ENCODE assay signal across 8 cellular contexts in the genomic region with DNA sequence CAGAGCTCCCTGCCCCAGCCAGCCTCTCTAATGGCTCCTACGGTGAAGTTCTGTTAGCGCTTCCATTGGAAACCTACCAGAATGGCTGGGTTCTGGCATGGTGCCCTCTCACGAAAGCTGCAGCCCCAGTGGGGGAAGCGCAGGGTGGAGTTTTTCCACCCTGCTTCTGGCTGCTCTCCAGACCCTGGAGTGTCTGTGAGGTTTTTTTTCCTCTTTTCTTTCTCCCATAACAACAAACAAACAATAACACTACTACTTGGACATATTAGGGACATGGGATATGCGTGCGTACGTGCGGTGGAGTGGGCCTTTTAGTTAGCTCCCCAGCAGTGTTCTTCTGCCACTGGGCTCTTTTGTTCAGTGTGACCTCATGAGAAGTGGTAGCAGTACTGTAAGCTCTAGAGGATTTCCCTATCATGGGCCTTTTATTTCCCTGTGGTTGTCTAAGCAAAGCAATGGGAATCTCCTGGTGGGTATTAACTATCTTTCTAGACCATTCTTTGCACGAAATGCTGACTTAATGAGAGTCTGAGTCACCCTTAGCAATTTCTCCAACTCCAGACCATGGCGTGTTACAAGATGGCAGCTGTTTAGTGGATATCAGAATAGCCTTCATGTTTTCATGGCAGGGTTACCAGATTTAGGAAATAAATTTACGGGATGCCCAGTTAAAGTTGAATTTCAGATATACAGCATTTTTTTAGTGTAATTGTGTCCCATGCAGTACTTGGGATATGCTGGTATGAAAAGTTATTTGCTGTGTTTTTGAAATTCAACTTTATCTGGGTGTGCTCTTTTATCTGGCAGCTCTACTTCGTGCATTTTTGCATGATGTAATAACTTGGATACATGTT.
DNase-seq lines count a peak whose midpoint lies in the region; ATAC-seq and TF ChIP-seq lines count a peak whose summit lies in the region.

No MANE protein-coding gene starts in this region.

- DNase-seq in CD14-positive monocyte (ENCODE audit: low spot score) (no peak), NCI-H510A treated with DMSO at 0.1 percent for 48 hours (lab: John Stamatoyannopoulos, UW) (peak; percentile 83), epithelial cell of esophagus (ENCODE audit: low read depth) (peak; percentile 62), glutamatergic neuron (no peak)
- DNase-seq in activated T-cell treated with anti-CD3 and anti-CD28 coated beads, Interleukin-2, amount 50 U/mL, for 24 hours, result no peak

- H3K27me3 Mint-ChIP-seq in CD14-positive monocyte (ENCODE audit: low read depth in 3 of 3) (no peaks in the 10 kb centered on the region), nephron (ENCODE audit: low read depth) (no peaks in the 10 kb centered on the region), glutamatergic neuron (ENCODE audit: unreplicated experiment) (no peaks in the 10 kb centered on the region)
- no peaks in the 10 kb centered on the region for H3K27me3 Mint-ChIP-seq in activated T-cell treated with anti-CD3 and anti-CD28 coated beads, Interleukin-2, amount 50 U/mL, for 24 hours

- H3K9me3 Mint-ChIP-seq in CD14-positive monocyte, result peaks cover 0 to 4% (median 0%) of the 10 kb centered on the region in 7 donors
- H3K9me3 Mint-ChIP-seq in nephron, result no peaks in the 10 kb centered on the region
- H3K9me3 Mint-ChIP-seq in activated T-cell treated with anti-CD3 and anti-CD28 coated beads, Interleukin-2, amount 50 U/mL, for 24 hours, result peaks cover 23% of the 10 kb centered on the region
- no peaks in the 10 kb centered on the region for H3K9me3 Mint-ChIP-seq in glutamatergic neuron (ENCODE audit: unreplicated experiment)

- H3K4me3 Mint-ChIP-seq in CD14-positive monocyte, result peak overlapping the region in 1 of 2 donors; percentile 20
- peak overlapping the region in 1 of 3 experiments; percentile 42 for H3K4me3 Mint-ChIP-seq in nephron
- no peak overlapping the region for H3K4me3 Mint-ChIP-seq in activated T-cell treated with anti-CD3 and anti-CD28 coated beads, Interleukin-2, amount 50 U/mL, for 24 hours
- no peak overlapping the region for H3K4me3 Mint-ChIP-seq in glutamatergic neuron (ENCODE audit: unreplicated experiment)

- peaks cover 38% of the 10 kb centered on the region for H3K4me1 Mint-ChIP-seq in CD14-positive monocyte
- peaks cover 63% of the 10 kb centered on the region for H3K4me1 Mint-ChIP-seq in nephron
- no peaks in the 10 kb centered on the region for H3K4me1 Mint-ChIP-seq in activated T-cell treated with anti-CD3 and anti-CD28 coated beads, Interleukin-2, amount 50 U/mL, for 24 hours (ENCODE audit: low read depth)
- peaks cover 10% of the 10 kb centered on the region for H3K4me1 Mint-ChIP-seq in glutamatergic neuron (ENCODE audit: low read depth, unreplicated experiment)

- no peak overlapping the region for H3K4me3 ChIP-seq in epithelial cell of esophagus (ENCODE audit: low read length)

- peak overlapping the region; percentile 61 to 89 (median 78) for H3K27ac Mint-ChIP-seq in CD14-positive monocyte
- H3K27ac Mint-ChIP-seq in nephron, result peak overlapping the region; percentile 56 to 98 (median 97)
- no peak overlapping the region for H3K27ac Mint-ChIP-seq in activated T-cell treated with anti-CD3 and anti-CD28 coated beads, Interleukin-2, amount 50 U/mL, for 24 hours
- no peak overlapping the region for H3K27ac Mint-ChIP-seq in glutamatergic neuron (ENCODE audit: unreplicated experiment)

- TF ChIP-seq CTCF in CD14-positive monocyte (IDR thresholded peaks at IDR 0.05) (no peak), epithelial cell of esophagus (IDR thresholded peaks at IDR 0.05; ENCODE audit: insufficient read depth, low read depth, low read length, missing control alignments) (no peak), nephron (IDR thresholded peaks at IDR 0.05; ENCODE audit: unreplicated experiment in 3 of 3) (no peak), glutamatergic neuron (IDR thresholded peaks at IDR 0.05; ENCODE audit: partially characterized antibody, unreplicated experiment) (no peak)

- H3K36me3 Mint-ChIP-seq in CD14-positive monocyte (peaks cover 13 to 25% of the 10 kb centered on the region in 2 donors), nephron (ENCODE audit: low read depth) (peaks cover 19% of the 10 kb centered on the region), glutamatergic neuron (ENCODE audit: unreplicated experiment) (no peaks in the 10 kb centered on the region)
- peaks cover 44% of the 10 kb centered on the region for H3K36me3 Mint-ChIP-seq in activated T-cell treated with anti-CD3 and anti-CD28 coated beads, Interleukin-2, amount 50 U/mL, for 24 hours (ENCODE audit: low read depth)

- ATAC-seq in HG03565 (IDR thresholded peaks at IDR 0.05; ENCODE audit: unreplicated experiment) (no peak), HG03280 (IDR thresholded peaks at IDR 0.05; ENCODE audit: unreplicated experiment) (no peak)

- intact Hi-C loops in CD14-positive monocyte (cut with micrococcal nuclease), result no loop called here

Comparison
In these comparisons a context has a peak if more than half of its experiments do, and no peak if none do; other contexts are left out.
1. DNase-seq: peak in NCI-H510A treated with DMSO at 0.1 percent for 48 hours (single experiment) and epithelial cell of esophagus (single experiment); none in CD14-positive monocyte (single experiment), activated T-cell treated with anti-CD3 and anti-CD28 coated beads, Interleukin-2, amount 50 U/mL, for 24 hours (single experiment) and glutamatergic neuron (single experiment).
2. H3K27ac Mint-ChIP-seq: peak in CD14-positive monocyte (7 of 7) and nephron (3 of 3); none in activated T-cell treated with anti-CD3 and anti-CD28 coated beads, Interleukin-2, amount 50 U/mL, for 24 hours (single experiment) and glutamatergic neuron (single experiment).